ENCODE assay signal across 27 cellular contexts in genomic region chr3:28682126-28682525, GRCh38.
"Had no signal": no experiment of that assay in that cellular context is flagged by ENCODE, and none has a peak within 500 bp of the region (broad histone marks: within the 10 kb centered on the region; RNA-seq: fewer than 3 reads in every experiment).

No MANE protein-coding gene starts in this region.

- ATAC-seq: activated CD8-positive, alpha-beta T cell treated with anti-CD3 and anti-CD28 coated beads for 36 hours; activated T-cell treated with anti-CD3 and anti-CD28 coated beads, Interleukin-2, amount 50 U/mL, for 4 hours; activated T-helper 17 cell treated with anti-CD3 and anti-CD28 coated beads, Interleukin-2, amount 50 U/mL, for 72 hours; body of pancreas; foreskin keratinocyte; gastroesophageal sphincter; heart right ventricle; WTC11 had no signal

- DNase-seq: activated CD4-positive, alpha-beta T cell treated with anti-CD3 and anti-CD28 coated beads for 48 hours; activated CD4-positive, alpha-beta T cell treated with anti-CD3 and anti-CD28 coated beads, Interleukin-2, amount 50 U/mL, for 1 hour; activated CD4-positive, alpha-beta T cell treated with anti-CD3 and anti-CD28 coated beads, Interleukin-2, amount 50 U/mL, for 48 hours; activated CD8-positive, alpha-beta memory T cell treated with anti-CD3 and anti-CD28 coated beads for 24 hours; activated CD8-positive, alpha-beta T cell treated with anti-CD3 and anti-CD28 coated beads for 36 hours; activated effector memory CD4-positive, alpha-beta T cell treated with Interleukin-2 at 50 U/mL for 16 hours; activated gamma-delta T cell treated with Interleukin-2 at 50 U/mL for 16 hours; activated naive CD4-positive, alpha-beta T cell treated with anti-CD3 and anti-CD28 coated beads, Interleukin-2, amount 50 U/mL, for 16 hours; activated naive CD4-positive, alpha-beta T cell treated with Interleukin-2 at 50 U/mL for 16 hours; activated T-cell treated with anti-CD3 and anti-CD28 coated beads, Interleukin-2, amount 50 U/mL, for 4 hours; adrenal gland; amygdala; aorta; body of pancreas; central memory CD4-positive, alpha-beta T cell; cerebellar nuclear complex; colonic mucosa; effector CD8-positive, alpha-beta T cell; esophagus squamous epithelium; foreskin keratinocyte; heart right ventricle; T-helper 2 cell had no signal

- H3K27me3 ChIP-seq: adrenal gland, body of pancreas, colonic mucosa, esophagus squamous epithelium, gastroesophageal sphincter, heart right ventricle, hepatocyte had no signal

- H3K36me3 ChIP-seq: adrenal gland, colonic mucosa, esophagus squamous epithelium, gastroesophageal sphincter, heart right ventricle had no signal

- H3K27ac ChIP-seq: adrenal gland, body of pancreas, colonic mucosa, epithelial cell of prostate, esophagus squamous epithelium, foreskin keratinocyte, gastroesophageal sphincter, heart right ventricle, hepatocyte had no signal

- H3K4me3 ChIP-seq: adrenal gland, body of pancreas, colonic mucosa, esophagus squamous epithelium, gastroesophageal sphincter, heart right ventricle, hepatocyte had no signal

- H3K4me1 ChIP-seq: adrenal gland, colonic mucosa, foreskin keratinocyte, gastroesophageal sphincter, heart right ventricle had no signal

- H3K9me3 ChIP-seq: adrenal gland, body of pancreas, colonic mucosa, esophagus squamous epithelium, gastroesophageal sphincter, heart right ventricle had no signal
